ENCODE assay signal across 7 cellular contexts in the genomic region with DNA sequence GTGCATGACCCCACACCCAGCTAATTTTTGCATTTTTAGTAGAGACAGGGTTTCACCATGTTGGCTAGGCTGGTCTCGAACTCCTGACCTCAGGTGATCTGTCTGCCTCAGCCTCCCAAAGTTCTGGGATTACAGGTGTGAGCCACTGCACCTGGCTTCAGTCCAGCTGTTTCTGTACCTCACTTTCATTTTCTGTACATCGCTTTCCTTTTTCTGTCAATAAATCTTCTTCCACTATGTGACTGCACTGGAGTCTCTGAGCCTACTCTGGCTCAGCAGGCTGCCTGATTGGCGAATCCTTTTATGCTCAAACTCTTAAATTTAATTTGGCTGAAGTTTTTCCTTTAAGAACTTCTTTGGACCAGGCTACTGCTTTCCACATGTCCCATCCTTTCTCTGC. TPM values are rescaled to one million over a fixed set of nuclear protein-coding genes. Genes with fewer than 3 reads are reported as not detected.
DNase-seq lines count a peak whose midpoint lies in the region; ATAC-seq, FAIRE-seq and TF ChIP-seq lines count a peak whose summit lies in the region.
"Not testable (repeated sequence)": the region's sequence is repeated elsewhere in the genome, so short reads cannot be mapped to it uniquely, and the experiment has no call there.

No MANE protein-coding gene starts in this region.

- H3K4me1 Mint-ChIP-seq in CD8-positive, alpha-beta T cell (ENCODE audit: low read depth); T-helper 17 cell: not testable (repeated sequence)
- H3K4me1 Mint-ChIP-seq in activated naive CD4-positive, alpha-beta T cell treated with anti-CD3 and anti-CD28 coated beads for 36 hours (ENCODE audit: low read depth): peaks cover 32% of the 10 kb centered on the region
- peaks cover 20% of the 10 kb centered on the region for H3K4me1 Mint-ChIP-seq in memory B cell
- H3K4me1 Mint-ChIP-seq in stimulated activated naive B cell treated with anti-CD40 and anti-IgM and Interleukin-4, amounts not matched to agents 10 μg/mL and 1 μg/mL and 100 μg/mL, for 72 hours: peaks cover 54 to 93% of the 10 kb centered on the region in 2 donors

- not testable (repeated sequence) for H3K27me3 Mint-ChIP-seq in CD8-positive, alpha-beta T cell (ENCODE audit: low read depth); T-helper 17 cell; activated naive CD4-positive, alpha-beta T cell treated with anti-CD3 and anti-CD28 coated beads for 36 hours (ENCODE audit: low read depth); memory B cell; stimulated activated naive B cell treated with anti-CD40 and anti-IgM and Interleukin-4, amounts not matched to agents 10 μg/mL and 1 μg/mL and 100 μg/mL, for 72 hours

- H3K4me3 ChIP-seq in CD8-positive, alpha-beta T cell (ENCODE audit: low read depth, low read length); GM12878: not testable (repeated sequence)

- H3K4me2 ChIP-seq in GM12878 (ENCODE audit: control insufficient read depth, insufficient read depth): not testable (repeated sequence)

- intact Hi-C loops in CD8-positive, alpha-beta T cell (cut with DNase I, micrococcal nuclease): loop anchor here in 1 of 2 experiments (10.0 kb wide), 1 partner anchor 708 kb away; a partner anchor contains a TSS
- intact Hi-C loops in activated naive CD4-positive, alpha-beta T cell treated with anti-CD3 and anti-CD28 coated beads for 36 hours (cut with micrococcal nuclease); GM12878 (cut with micrococcal nuclease; ENCODE audit: unreplicated experiment): not testable (repeated sequence)

- TF ChIP-seq POLR2A in GM12878 (IDR thresholded peaks at IDR 0.05; ENCODE audit: low read depth, low read length): not testable (repeated sequence)

- H3K27ac ChIP-seq in CD8-positive, alpha-beta T cell (ENCODE audit: low read depth, low read length); GM12878 (ENCODE audit: control insufficient read depth, insufficient read depth): not testable (repeated sequence)

- not testable (repeated sequence) for TF ChIP-seq RAD21 in GM12878 (IDR thresholded peaks at IDR 0.05; ENCODE audit: insufficient read depth, low read depth, low read length)

- POLR2A ChIA-PET in CD8-positive, alpha-beta T cell (lab: Charles Lee); GM12878 (lab: Charles Lee): not testable (repeated sequence)

- not testable (repeated sequence) for TF ChIP-seq EP300 in GM12878 (IDR thresholded peaks at IDR 0.05; ENCODE audit: borderline replicate concordance in 1 of 2, control insufficient read depth in 1 of 2, low read depth in 2 of 2, low read length in 2 of 2)

- not testable (repeated sequence) for H3K9ac ChIP-seq in GM12878 (ENCODE audit: control insufficient read depth, insufficient read depth, low read length)

- 62% methylated on average over 3 of the region's 3 CpGs for WGBS in GM12878 (ENCODE audit: insufficient coverage, insufficient replicate concordance, low lambda C conversion rate, missing lambda C conversion rate)

- H3K27ac Mint-ChIP-seq in CD8-positive, alpha-beta T cell: peak overlapping the region; percentile 18
- peak overlapping the region; percentile 53 for H3K27ac Mint-ChIP-seq in T-helper 17 cell
- not testable (repeated sequence) for H3K27ac Mint-ChIP-seq in activated naive CD4-positive, alpha-beta T cell treated with anti-CD3 and anti-CD28 coated beads for 36 hours
- peak overlapping the region; percentile 40 for H3K27ac Mint-ChIP-seq in memory B cell
- peak overlapping the region; percentile 75 for H3K27ac Mint-ChIP-seq in stimulated activated naive B cell treated with anti-CD40 and anti-IgM and Interleukin-4, amounts not matched to agents 10 μg/mL and 1 μg/mL and 100 μg/mL, for 72 hours

- BruUV-seq in GM12878 (replicated peaks; lab: Mats Ljungman, UMichigan): not testable (repeated sequence)

- not testable (repeated sequence) for H4K20me1 ChIP-seq in GM12878 (ENCODE audit: control insufficient read depth, insufficient read depth)

- not testable (repeated sequence) for H3K9me3 Mint-ChIP-seq in CD8-positive, alpha-beta T cell; activated naive CD4-positive, alpha-beta T cell treated with anti-CD3 and anti-CD28 coated beads for 36 hours; memory B cell; stimulated activated naive B cell treated with anti-CD40 and anti-IgM and Interleukin-4, amounts not matched to agents 10 μg/mL and 1 μg/mL and 100 μg/mL, for 72 hours

- H3K36me3 ChIP-seq in CD8-positive, alpha-beta T cell (ENCODE audit: insufficient read depth, low read length); GM12878 (ENCODE audit: control insufficient read depth in 2 of 2, insufficient read depth in 2 of 2, low read length in 1 of 2): not testable (repeated sequence)

- DNase-seq in CD8-positive, alpha-beta T cell; T-helper 17 cell; GM12878 (ENCODE audit: low read depth, low spot score); memory B cell (ENCODE audit: low spot score in 2 of 2); stimulated activated naive B cell treated with anti-CD40 and anti-IgM and Interleukin-4, amounts not matched to agents 10 μg/mL and 1 μg/mL and 100 μg/mL, for 72 hours: not testable (repeated sequence)
- DNase-seq in activated naive CD4-positive, alpha-beta T cell treated with anti-CD3 and anti-CD28 coated beads for 36 hours: peak; percentile 45

- H3K27me3 ChIP-seq in CD8-positive, alpha-beta T cell (ENCODE audit: insufficient read depth, low read length); GM12878 (replicated peaks in 1 of 2; ENCODE audit: control insufficient read depth in 2 of 2, insufficient read depth in 2 of 2, low read length in 1 of 2): not testable (repeated sequence)

- not testable (repeated sequence) for H3K9me3 ChIP-seq in CD8-positive, alpha-beta T cell (ENCODE audit: low read length); T-helper 17 cell (ENCODE audit: control insufficient read depth, low read length, poor library complexity, severe bottlenecking); GM12878 (replicated peaks; ENCODE audit: control insufficient read depth, insufficient read depth, low read length)

- CTCF ChIA-PET in CD8-positive, alpha-beta T cell (lab: Charles Lee): interaction anchor here (1.3 to 1.8 kb wide), 2 partner anchors 21 to 78 kb away, joined by 3 to 4 read pairs; no protein-coding TSS in a partner anchor
- CTCF ChIA-PET in activated naive CD4-positive, alpha-beta T cell treated with anti-CD3 and anti-CD28 coated beads for 36 hours (lab: Charles Lee): interaction anchor here (0.7 to 2.5 kb wide), 4 partner anchors 9 to 172 kb away, joined by 4 to 8 read pairs (median 4); a partner anchor contains a TSS
- CTCF ChIA-PET in GM12878 (lab: Yijun Ruan, JAX): interaction anchor here (0.8 to 1.0 kb wide), 3 partner anchors 9 to 121 kb away, joined by 3 read pairs; no protein-coding TSS in a partner anchor

- not testable (repeated sequence) for FAIRE-seq in GM12878 (lab: Jason Lieb, UNC)

- TF ChIP-seq CTCF in CD8-positive, alpha-beta T cell (IDR thresholded peaks at IDR 0.05); GM12878 (IDR thresholded peaks at IDR 0.05 in 2 of 3, conservative IDR thresholded peaks at IDR 0.05 in 1 of 3; ENCODE audit: control insufficient read depth in 2 of 3, extremely low read depth in 1 of 3, insufficient read depth in 1 of 3, low read depth in 3 of 3, low read length in 3 of 3): not testable (repeated sequence)

- not testable (repeated sequence) for ATAC-seq in CD8-positive, alpha-beta T cell; T-helper 17 cell; memory B cell (ENCODE audit: low read depth)
- ATAC-seq in GM21529 (IDR thresholded peaks at IDR 0.05; ENCODE audit: unreplicated experiment) (peak; percentile 53), GM12878 (peak; percentile 32; the same call in 2 of the 3 replicates)
- peak; percentile 26 to 48 for ATAC-seq in stimulated activated naive B cell treated with anti-CD40 and anti-IgM and Interleukin-4, amounts not matched to agents 10 μg/mL and 1 μg/mL and 100 μg/mL, for 72 hours (replicated peaks)

- H3K4me3 Mint-ChIP-seq in CD8-positive, alpha-beta T cell; T-helper 17 cell; activated naive CD4-positive, alpha-beta T cell treated with anti-CD3 and anti-CD28 coated beads for 36 hours; memory B cell; stimulated activated naive B cell treated with anti-CD40 and anti-IgM and Interleukin-4, amounts not matched to agents 10 μg/mL and 1 μg/mL and 100 μg/mL, for 72 hours: not testable (repeated sequence)

- in situ Hi-C loops in GM12878 (cut with MboI): not testable (repeated sequence)

- not testable (repeated sequence) for H2AFZ ChIP-seq in GM12878 (ENCODE audit: control insufficient read depth, low read depth, low read length)

- SMC1A ChIA-PET in GM12878 (lab: Charles Lee; ENCODE audit: uncharacterized antibody, unreplicated experiment): interaction anchor here (0.7 to 2.5 kb wide), 5 partner anchors 9 to 171 kb away, joined by 3 to 8 read pairs (median 6); no protein-coding TSS in a partner anchor

- RAD21 ChIA-PET in GM12878 (lab: Charles Lee; ENCODE audit: unreplicated experiment): interaction anchor here (1.4 kb wide), 1 partner anchor 12 kb away, joined by 5 read pairs; no protein-coding TSS in a partner anchor

- not testable (repeated sequence) for H3K79me2 ChIP-seq in GM12878 (ENCODE audit: control insufficient read depth, insufficient read depth, low read length)

- not testable (repeated sequence) for H3K4me1 ChIP-seq in CD8-positive, alpha-beta T cell (ENCODE audit: insufficient read depth, low read length); GM12878 (ENCODE audit: control insufficient read depth, insufficient read depth, low read length)

- not testable (repeated sequence) for H3K36me3 Mint-ChIP-seq in CD8-positive, alpha-beta T cell; T-helper 17 cell (ENCODE audit: low read depth); activated naive CD4-positive, alpha-beta T cell treated with anti-CD3 and anti-CD28 coated beads for 36 hours (ENCODE audit: low read depth); memory B cell
- peaks cover 11 to 12% of the 10 kb centered on the region in 2 donors for H3K36me3 Mint-ChIP-seq in stimulated activated naive B cell treated with anti-CD40 and anti-IgM and Interleukin-4, amounts not matched to agents 10 μg/mL and 1 μg/mL and 100 μg/mL, for 72 hours

RNA-seq across cellular contexts. Expression of a gene that starts 54.5 kb away (rescaled TPM):
- total RNA-seq in CD8-positive, alpha-beta T cell: 100 to 1,000 TPM; 202 to 205 TPM
- total RNA-seq in T-helper 17 cell (10 to 100 TPM; 90.9 to 96.2 TPM), GM12878 (2014; rRNA removed) (35.5 and 41.1 TPM in 2 replicates), GM12878 (2014; rRNA removed; fragmentation: Illumina TruSeq; extraction: Trizol) (48.9 and 53.0 TPM in 2 replicates), GM12878 (2021) (49.3 and 52.4 TPM in 2 replicates)
- total RNA-seq in activated naive CD4-positive, alpha-beta T cell treated with anti-CD3 and anti-CD28 coated beads for 36 hours: 10 to 100 TPM; 40.3 to 40.5 TPM
- total RNA-seq in GM12878 (2013; cell fraction: nucleolus; rRNA removed): 245 and 256 TPM in 2 replicates
- 13.0 TPM for polyA plus RNA-seq in GM12878 (2011; ENCODE audit: low read depth)
- polyA plus RNA-seq in GM12878 (2011; rRNA removed) (27.8 and 35.1 TPM in 2 replicates), GM12878 (2014; fragmentation: Illumina TruSeq; extraction: Trizol) (47.5 and 56.1 TPM in 2 replicates), GM12878 (2014; fragmentation: Nextera tagmentation; extraction: Ambion mirVana) (10 to 100 TPM in 1 of 2 experiments, 1 to 10 TPM in 1; 6.3 to 17.7 TPM), GM12878 (2014; rRNA removed) (20.2 and 25.4 TPM in 2 replicates), GM12878 (2016; fragmentation: Nextera tagmentation; extraction: Ambion mirVana) (10 to 100 TPM; 21.9 to 25.4 TPM)
- polyA plus RNA-seq in GM12878 (2011; cell fraction: cytosol; rRNA removed): 14.0 and 18.0 TPM in 2 replicates
- polyA plus RNA-seq in GM12878 (2011; cell fraction: nucleus; rRNA removed): 18.9 and 23.2 TPM in 2 replicates
- polyA plus RNA-seq in GM12878 (2012): 11.0 and 15.9 TPM in 2 replicates
- 53.4 and 82.2 TPM in 2 replicates for polyA minus RNA-seq in GM12878 (2011; rRNA and poly(A)+ RNA removed)
- polyA minus RNA-seq in GM12878 (2011; cell fraction: cytosol; rRNA and poly(A)+ RNA removed): 21.5 and 23.4 TPM in 2 replicates
- polyA minus RNA-seq in GM12878 (2011; cell fraction: nucleus; rRNA and poly(A)+ RNA removed): 21.8 and 37.1 TPM in 2 replicates
